In genomic region chr12:130761537-130762318, GRCh38 we compare ENCODE assay signal across 9 cellular contexts. TPM values are rescaled to one million over a fixed set of nuclear protein-coding genes. Genes with fewer than 3 reads are reported as not detected.
DNase-seq lines count a peak whose midpoint lies in the region; ATAC-seq and TF ChIP-seq lines count a peak whose summit lies in the region.
"Had no signal": no experiment of that assay in that cellular context is flagged by ENCODE, and none has a peak within 500 bp of the region (broad histone marks: within the 10 kb centered on the region; RNA-seq: fewer than 3 reads in every experiment).

No MANE protein-coding gene starts in this region.

- no peak overlapping the region for H2BK15ac ChIP-seq in mesendoderm (replicated peaks; ENCODE audit: low read depth)

- H3K27ac ChIP-seq in dorsolateral prefrontal cortex (no peak overlapping the region), mesendoderm (ENCODE audit: low read depth, low read length) (no peak overlapping the region)

- H3K36me3 ChIP-seq in mesendoderm (ENCODE audit: control insufficient read depth, insufficient read depth, low read length), result no peaks in the 10 kb centered on the region

- no peak overlapping the region for H3K4ac ChIP-seq in mesendoderm (ENCODE audit: low read depth, low read length)

- H3K79me1 ChIP-seq in mesendoderm (ENCODE audit: low read length), result no peaks in the 10 kb centered on the region

- no peak overlapping the region for H3K18ac ChIP-seq in mesendoderm (ENCODE audit: low read length)

- H4K8ac ChIP-seq in mesendoderm (ENCODE audit: low read depth, low read length), result no peak overlapping the region

- H3K9ac ChIP-seq in mesendoderm (ENCODE audit: low read length), result no peak overlapping the region

- TF ChIP-seq POLR2A in lower leg skin (IDR thresholded peaks at IDR 0.05), result no peak

- H2AK5ac ChIP-seq in mesendoderm (ENCODE audit: low read length), result no peak overlapping the region

- WGBS in mesendoderm (ENCODE audit: extremely low coverage, insufficient coverage, low lambda C conversion rate), result no CpG with 5 or more reads among the region's 29 CpGs
- 42 to 49% methylated on average over 14 to 24 of the region's 29 CpGs for WGBS in lower leg skin, 2 donors

- H3K79me2 ChIP-seq in mesendoderm (ENCODE audit: control insufficient read depth, insufficient read depth, low read length), result no peaks in the 10 kb centered on the region

- intact Hi-C loops in dorsolateral prefrontal cortex (cut with DNase I) (loop anchor here in 1 of 2 donors (1.0 kb wide), 1 partner anchor 58 kb away; no protein-coding TSS in a partner anchor), lower leg skin (cut with DNase I; ENCODE audit: low total_unique reads) (loop anchor here (10.0 kb wide), 1 partner anchor 53 kb away; no protein-coding TSS in a partner anchor)

- H3K4me1 ChIP-seq in mesendoderm (ENCODE audit: control insufficient read depth, low read depth, low read length), result no peaks in the 10 kb centered on the region

- H3K4me2 ChIP-seq in mesendoderm (ENCODE audit: low read length), result no peak overlapping the region

- TF ChIP-seq CTCF in dorsolateral prefrontal cortex (IDR thresholded peaks at IDR 0.05 in 54 of 56, conservative IDR thresholded peaks at IDR 0.05 in 2 of 56; ENCODE audit: low read depth in 1 of 56, partially characterized antibody in 56 of 56) (peak in 54 of 56 donors; percentile 31 to 77 (median 61)), lower leg skin (IDR thresholded peaks at IDR 0.05) (no peak)

- peak overlapping the region in 35 of 59 donors; percentile 10 to 55 (median 31) for H3K4me3 ChIP-seq in dorsolateral prefrontal cortex
- no peak overlapping the region for H3K4me3 ChIP-seq in mesendoderm (ENCODE audit: low read length)
- H3K4me3 ChIP-seq in lower leg skin (ENCODE audit: low read depth, poor library complexity, severe bottlenecking), result no peak overlapping the region

- H2BK5ac ChIP-seq in mesendoderm (ENCODE audit: low read length), result no peak overlapping the region

- ATAC-seq in GM21526 (IDR thresholded peaks at IDR 0.05; ENCODE audit: low FRiP score, unreplicated experiment), result peak; percentile 53

- no peak overlapping the region for H2BK120ac ChIP-seq in mesendoderm (ENCODE audit: low read depth, low read length)

- H3K27me3 ChIP-seq in dorsolateral prefrontal cortex, result peaks cover 0 to 13% (median 0%) of the 10 kb centered on the region in 45 donors
- H3K27me3 ChIP-seq in mesendoderm (ENCODE audit: insufficient read depth, low read length, poor library complexity), result no peaks in the 10 kb centered on the region

- H4K5ac ChIP-seq in mesendoderm (ENCODE audit: low read length), result no peak overlapping the region

- H3K23ac ChIP-seq in mesendoderm (ENCODE audit: low read length), result no peak overlapping the region

- no peak overlapping the region for H3K56ac ChIP-seq in mesendoderm (ENCODE audit: low read length)

- DNase-seq in DMS153 treated with DMSO at 0.1 percent for 48 hours (lab: John Stamatoyannopoulos, UW; ENCODE audit: unreplicated experiment) (peak; percentile 66), NCI-H1694 (lab: John Stamatoyannopoulos, UW) (peak; percentile 4), dorsolateral prefrontal cortex (peak; percentile 22 to 86 (median 72)), mesendoderm (peak; percentile 61), lower leg skin (ENCODE audit: low spot score in 2 of 2) (no peak)
- peak; percentile 78 for DNase-seq in activated CD4-positive, alpha-beta T cell treated with anti-CD3 and anti-CD28 coated beads for 48 hours
- DNase-seq in stimulated activated CD8-positive, alpha-beta memory T cell treated with anti-CD3 and anti-CD28 coated beads, Interleukin-4, amount 100 ng/mL, for 48 hours, result peak; percentile 78

RNA-seq across cellular contexts. Expression of gene RIMBP2, which starts 45.6 kb away (rescaled TPM):
- total RNA-seq in dorsolateral prefrontal cortex, result 100 to 1,000 TPM in 26 of 120 experiments, 10 to 100 TPM in 94; 26.8 to 136 (median 82.0) TPM
- 1.5 TPM for polyA plus RNA-seq in mesendoderm (2013, experiment 1 of 2)
- 1.4 TPM for polyA plus RNA-seq in mesendoderm (2013, experiment 2 of 2)
- total RNA-seq in lower leg skin, result 1 to 10 TPM; 1.5 to 5.3 (median 2.7) TPM
- total RNA-seq: activated CD8-positive, alpha-beta memory T cell treated with anti-CD3 and anti-CD28 coated beads for 36 hours had no signal

Comparison
In these comparisons a context has a peak if more than half of its experiments do, and no peak if none do; other contexts are left out.
1. DNase-seq: peak in DMS153 treated with DMSO at 0.1 percent for 48 hours (single experiment), NCI-H1694 (single experiment), activated CD4-positive, alpha-beta T cell treated with anti-CD3 and anti-CD28 coated beads for 48 hours (single experiment), dorsolateral prefrontal cortex (10 of 10), mesendoderm (single experiment) and stimulated activated CD8-positive, alpha-beta memory T cell treated with anti-CD3 and anti-CD28 coated beads, Interleukin-4, amount 100 ng/mL, for 48 hours (single experiment); none in lower leg skin (0 of 2).
2. H3K4me3 ChIP-seq: peak in dorsolateral prefrontal cortex (35 of 59); none in mesendoderm (single experiment) and lower leg skin (single experiment).
3. CTCF ChIP-seq: peak in dorsolateral prefrontal cortex (54 of 56); none in lower leg skin (0 of 3).
4. RNA of gene RIMBP2, which starts 45.6 kb away (total RNA-seq): 26.8 to 136 TPM in dorsolateral prefrontal cortex; 1.5 to 5.3 TPM in lower leg skin; every median in the first group is over 4 times any median in the second.